In genomic region chr7:24980695-24981543, GRCh38 we compare ENCODE assay signal across 8 cellular contexts. TPM values are rescaled to one million over a fixed set of nuclear protein-coding genes. Genes with fewer than 3 reads are reported as not detected.
A peak's percentile ranks its signal among the peaks of the same experiment; 100 is the strongest.
DNase-seq lines count a peak whose midpoint lies in the region; ATAC-seq and TF ChIP-seq lines count a peak whose summit lies in the region.

No MANE protein-coding gene starts in this region.

- peaks cover 19% of the 10 kb centered on the region for H3K9me3 ChIP-seq in KOPT-K1 (ENCODE audit: insufficient read depth, low read length, poor library complexity, severe bottlenecking)

- no peaks in the 10 kb centered on the region for H3K36me3 ChIP-seq in KOPT-K1 (ENCODE audit: insufficient read depth, low read length)

- no peaks in the 10 kb centered on the region for H3K36me3 Mint-ChIP-seq in osteocyte (ENCODE audit: unreplicated experiment)

- no peaks in the 10 kb centered on the region for H3K9me3 Mint-ChIP-seq in osteocyte (ENCODE audit: unreplicated experiment)

- DNase-seq in EH (ENCODE audit: low read depth) = peak; percentile 66
- peak; percentile 69 for DNase-seq in activated CD8-positive, alpha-beta memory T cell treated with anti-CD3 and anti-CD28 coated beads, Interleukin-2, amount 50 U/mL, for 48 hours
- peak; percentile 43 for DNase-seq in germinal center (ENCODE audit: low spot score)
- no peak for DNase-seq in osteocyte (ENCODE audit: extremely low spot score, unreplicated experiment)
- DNase-seq in NCI-H82 treated with DMSO at 0.1 percent for 48 hours (lab: John Stamatoyannopoulos, UW; ENCODE audit: unreplicated experiment) = no peak

- ATAC-seq in GM21619 (IDR thresholded peaks at IDR 0.05; ENCODE audit: unreplicated experiment) (peak; percentile 5), GM18858 (IDR thresholded peaks at IDR 0.05; ENCODE audit: unreplicated experiment) (no peak)

- H3K4me3 Mint-ChIP-seq in osteocyte (ENCODE audit: unreplicated experiment) = peak overlapping the region; percentile 91

- peak overlapping the region; percentile 95 for H3K27ac Mint-ChIP-seq in osteocyte (ENCODE audit: unreplicated experiment)

- H3K27ac ChIP-seq in KOPT-K1 (ENCODE audit: low read depth, low read length, poor library complexity, severe bottlenecking) = peak overlapping the region; percentile 69

- peaks cover 5% of the 10 kb centered on the region for H3K27me3 Mint-ChIP-seq in osteocyte (ENCODE audit: unreplicated experiment)

- no peak for TF ChIP-seq CTCF in osteocyte (IDR thresholded peaks at IDR 0.05)

- H3K4me1 Mint-ChIP-seq in osteocyte (ENCODE audit: unreplicated experiment) = peaks cover 29% of the 10 kb centered on the region

RNA-seq across cellular contexts. Expression of gene OSBPL3, which starts 0.9 kb away (rescaled TPM):
- 7.7 and 8.0 TPM in 2 replicates for total RNA-seq in osteocyte

Comparison
In these comparisons a context has a peak if more than half of its experiments do, and no peak if none do; other contexts are left out.
1. DNase-seq: peak in EH (single experiment), activated CD8-positive, alpha-beta memory T cell treated with anti-CD3 and anti-CD28 coated beads, Interleukin-2, amount 50 U/mL, for 48 hours (single experiment) and germinal center (single experiment); none in osteocyte (single experiment) and NCI-H82 treated with DMSO at 0.1 percent for 48 hours (single experiment).